10 cellular contexts compared by ENCODE assay signal in genomic region chr10:109899578-109900355, GRCh38. TPM values are rescaled to one million over a fixed set of nuclear protein-coding genes. Genes with fewer than 3 reads are reported as not detected.
DNase-seq lines count a peak whose midpoint lies in the region; ATAC-seq, FAIRE-seq and TF ChIP-seq lines count a peak whose summit lies in the region.
"Had no signal": no experiment of that assay in that cellular context is flagged by ENCODE, and none has a peak within 500 bp of the region (broad histone marks: within the 10 kb centered on the region; RNA-seq: fewer than 3 reads in every experiment).

No MANE protein-coding gene starts in this region.

- CTCF ChIA-PET in activated CD4-positive, alpha-beta memory T cell treated with anti-CD3 and anti-CD28 coated beads for 36 hours (lab: Charles Lee), result interaction anchor here (0.8 to 2.0 kb wide), 2 partner anchors 15 to 35 kb away, joined by 3 to 11 read pairs; no protein-coding TSS in a partner anchor
- CTCF ChIA-PET in activated CD4-positive, alpha-beta memory T cell treated with anti-CD3 and anti-CD28 coated beads, Interleukin-2, amount 10 ng/mL, durations not matched to agents 7 days and 5 days (lab: Charles Lee), result interaction anchor here (1.1 kb wide), 1 partner anchor 11 kb away, joined by 4 read pairs; no protein-coding TSS in a partner anchor
- CTCF ChIA-PET in H1 (lab: Charles Lee; ENCODE audit: partially characterized antibody), result interaction anchor here (1.0 to 1.6 kb wide), 4 partner anchors 10 to 78 kb away, joined by 3 to 5 read pairs (median 4); no protein-coding TSS in a partner anchor

- H4K20me1 ChIP-seq in H1 (replicated peaks in 1 of 2; ENCODE audit: control insufficient read depth in 1 of 2, insufficient read depth in 2 of 2, low read length in 2 of 2), result peaks cover 0 to 2% of the 10 kb centered on the region in 2 experiments

- H3K23ac ChIP-seq in H1 (ENCODE audit: insufficient read length), result no peak overlapping the region

- no peaks in the 10 kb centered on the region for H3K27me3 ChIP-seq in H1 (replicated peaks in 1 of 4; ENCODE audit: control insufficient read depth in 3 of 4, extremely low read depth in 1 of 4, insufficient read depth in 3 of 4, low read length in 3 of 4)
- H3K27me3 ChIP-seq in muscle layer of colon (ENCODE audit: control insufficient read depth in 1 of 2, insufficient read depth in 2 of 2, low read length in 2 of 2), result no peaks in the 10 kb centered on the region
- no peaks in the 10 kb centered on the region for H3K27me3 ChIP-seq in tibial nerve

- H3K9ac ChIP-seq in H1 (replicated peaks in 1 of 4; ENCODE audit: extremely low read depth in 1 of 4, low read depth in 3 of 4, low read length in 3 of 4) (no peak overlapping the region), muscle layer of colon (ENCODE audit: low read length) (no peak overlapping the region)

- H2BK15ac ChIP-seq in H1 (ENCODE audit: low read length), result no peak overlapping the region

- peaks cover 42% of the 10 kb centered on the region for H3K36me3 Mint-ChIP-seq in activated CD4-positive, alpha-beta memory T cell treated with anti-CD3 and anti-CD28 coated beads for 36 hours
- peaks cover 73% of the 10 kb centered on the region for H3K36me3 Mint-ChIP-seq in activated CD4-positive, alpha-beta memory T cell treated with anti-CD3 and anti-CD28 coated beads, Interleukin-2, amount 10 ng/mL, durations not matched to agents 7 days and 5 days (ENCODE audit: low read depth)

- H3K23me2 ChIP-seq in H1 (ENCODE audit: low read depth, low read length), result no peaks in the 10 kb centered on the region

- peaks cover 0 to 13% of the 10 kb centered on the region in 2 experiments; a peak in 2 of 4 replicates for H3K79me2 ChIP-seq in H1 (ENCODE audit: control insufficient read depth in 1 of 2, insufficient read depth in 2 of 2, low read length in 2 of 2)

- H3K9me3 Mint-ChIP-seq in activated CD4-positive, alpha-beta memory T cell treated with anti-CD3 and anti-CD28 coated beads for 36 hours, result no peaks in the 10 kb centered on the region
- no peaks in the 10 kb centered on the region for H3K9me3 Mint-ChIP-seq in activated CD4-positive, alpha-beta memory T cell treated with anti-CD3 and anti-CD28 coated beads, Interleukin-2, amount 10 ng/mL, durations not matched to agents 7 days and 5 days

- no peak overlapping the region for H3K4ac ChIP-seq in H1 (replicated peaks; ENCODE audit: insufficient read length, low read depth, low read length)

- H3K4me3 ChIP-seq in H1 (ENCODE audit: extremely low read depth in 1 of 4, insufficient read depth in 2 of 4, low read depth in 3 of 4, low read length in 4 of 4), result no peak overlapping the region
- H3K4me3 ChIP-seq in muscle layer of colon (ENCODE audit: low read depth in 1 of 2, low read length in 2 of 2), result no peak overlapping the region
- no peak overlapping the region for H3K4me3 ChIP-seq in tibial nerve

- no peaks in the 10 kb centered on the region for H3K79me1 ChIP-seq in H1 (ENCODE audit: low read depth, low read length)

- no peak overlapping the region for H3K18ac ChIP-seq in H1 (ENCODE audit: extremely low read depth, low read length)

- TF ChIP-seq CTCF in H1 (IDR thresholded peaks at IDR 0.05; ENCODE audit: control extremely low read depth in 1 of 3, insufficient read depth in 1 of 3, low read depth in 1 of 3, low read length in 3 of 3) (no peak), tibial nerve (IDR thresholded peaks at IDR 0.05) (no peak)

- H2AFZ ChIP-seq in H1 (ENCODE audit: low read length), result no peak overlapping the region

- H3K36me3 ChIP-seq in H1 (ENCODE audit: control insufficient read depth in 2 of 4, insufficient read depth in 4 of 4, low read length in 3 of 4), result peaks cover 0 to 3% (median 0%) of the 10 kb centered on the region in 4 experiments; a peak in 1 of 8 replicates
- H3K36me3 ChIP-seq in muscle layer of colon (ENCODE audit: insufficient read depth, low read length), result no peaks in the 10 kb centered on the region
- peaks cover 0 to 2% (median 0%) of the 10 kb centered on the region in 3 donors for H3K36me3 ChIP-seq in tibial nerve

- peak overlapping the region; percentile 25 for H3K27ac Mint-ChIP-seq in activated CD4-positive, alpha-beta memory T cell treated with anti-CD3 and anti-CD28 coated beads for 36 hours
- H3K27ac Mint-ChIP-seq in activated CD4-positive, alpha-beta memory T cell treated with anti-CD3 and anti-CD28 coated beads, Interleukin-2, amount 10 ng/mL, durations not matched to agents 7 days and 5 days, result no peak overlapping the region

- no peak for TF ChIP-seq RAD21 in H1 (IDR thresholded peaks at IDR 0.05 in 1 of 2, conservative IDR thresholded peaks at IDR 0.05 in 1 of 2; ENCODE audit: low read depth in 2 of 2, low read length in 2 of 2)

- TF ChIP-seq EP300 in H1 (IDR thresholded peaks at IDR 0.05; ENCODE audit: borderline replicate concordance in 1 of 2, low read depth in 2 of 2, low read length in 2 of 2) (no peak), tibial nerve (IDR thresholded peaks at IDR 0.05) (peak in 1 of 2 donors; percentile 80)

- no peak for FAIRE-seq in H1 (lab: Jason Lieb, UNC)
- FAIRE-seq: A204.1 had no signal

- no peak overlapping the region for H2BK20ac ChIP-seq in H1 (ENCODE audit: low read length)

- H3K56ac ChIP-seq in H1 (replicated peaks; ENCODE audit: insufficient read length, low read depth, low read length), result no peak overlapping the region

- intact Hi-C loops in activated CD4-positive, alpha-beta memory T cell treated with anti-CD3 and anti-CD28 coated beads for 36 hours (cut with micrococcal nuclease), result loop anchor here (2.0 kb wide), 1 partner anchor 15 kb away; no protein-coding TSS in a partner anchor

- no peak overlapping the region for H4K8ac ChIP-seq in H1 (ENCODE audit: extremely low read depth, insufficient read depth, low read length)

- H3K4me1 ChIP-seq in H1 (replicated peaks in 1 of 4; ENCODE audit: control insufficient read depth in 3 of 4, insufficient read depth in 4 of 4, low read length in 3 of 4) (peaks cover 0 to 4% (median 0%) of the 10 kb centered on the region in 4 experiments; a peak in 2 of 7 replicates), muscle layer of colon (ENCODE audit: insufficient read depth, low read length) (peaks cover 48% of the 10 kb centered on the region), tibial nerve (peaks cover 0 to 74% (median 41%) of the 10 kb centered on the region in 4 donors)

- no peak overlapping the region for H2AK5ac ChIP-seq in H1 (ENCODE audit: low read depth, low read length)

- POLR2A ChIA-PET in activated CD4-positive, alpha-beta memory T cell treated with anti-CD3 and anti-CD28 coated beads for 36 hours (lab: Charles Lee), result no interaction called here
- POLR2A ChIA-PET in activated CD4-positive, alpha-beta memory T cell treated with anti-CD3 and anti-CD28 coated beads, Interleukin-2, amount 10 ng/mL, durations not matched to agents 7 days and 5 days (lab: Charles Lee), result interaction anchor here (1.6 kb wide), 1 partner anchor 10 kb away, joined by 8 read pairs; no protein-coding TSS in a partner anchor
- POLR2A ChIA-PET in H1 (lab: Charles Lee; ENCODE audit: partially characterized antibody), result no interaction called here

- no peak for DNase-seq in activated CD4-positive, alpha-beta memory T cell treated with anti-CD3 and anti-CD28 coated beads for 36 hours
- DNase-seq in activated CD4-positive, alpha-beta memory T cell treated with anti-CD3 and anti-CD28 coated beads, Interleukin-2, amount 10 ng/mL, durations not matched to agents 7 days and 5 days, result no peak
- DNase-seq in H1 (ENCODE audit: low read depth in 1 of 2, low spot score in 2 of 2), result no peak
- peak; percentile 39 to 71 for DNase-seq in tibial nerve (ENCODE audit: low spot score in 2 of 2)
- no peak for DNase-seq in NCI-H1694 treated with DMSO at 0.1 percent for 48 hours (lab: John Stamatoyannopoulos, UW)

- no peak overlapping the region for H3K4me3 Mint-ChIP-seq in activated CD4-positive, alpha-beta memory T cell treated with anti-CD3 and anti-CD28 coated beads for 36 hours
- no peak overlapping the region for H3K4me3 Mint-ChIP-seq in activated CD4-positive, alpha-beta memory T cell treated with anti-CD3 and anti-CD28 coated beads, Interleukin-2, amount 10 ng/mL, durations not matched to agents 7 days and 5 days

- H3K4me2 ChIP-seq in H1 (ENCODE audit: insufficient read depth in 1 of 2, low read depth in 2 of 2, low read length in 2 of 2), result no peak overlapping the region

- no peak for ATAC-seq in HG02571 (IDR thresholded peaks at IDR 0.05; ENCODE audit: unreplicated experiment)
- ATAC-seq in GM19397 (IDR thresholded peaks at IDR 0.05; ENCODE audit: unreplicated experiment), result no peak
- ATAC-seq: esophagus mucosa had no signal

- no peak overlapping the region for H2BK5ac ChIP-seq in H1 (ENCODE audit: low read depth, low read length)

- H3K9me3 ChIP-seq in H1 (ENCODE audit: insufficient read depth in 2 of 2, low read depth in 1 of 2, low read length in 1 of 2), result no peaks in the 10 kb centered on the region
- H3K9me3 ChIP-seq in muscle layer of colon (ENCODE audit: low read length), result no peaks in the 10 kb centered on the region
- no peaks in the 10 kb centered on the region for H3K9me3 ChIP-seq in tibial nerve

- WGBS in H1 (ENCODE audit: extremely low coverage in 1 of 2, insufficient coverage in 1 of 2, insufficient read length in 1 of 2, insufficient replicate concordance in 2 of 2, low coverage in 1 of 2, low lambda C conversion rate in 2 of 2, missing lambda C conversion rate in 1 of 2), 2 experiments, result 88% methylated on average over 8 of the region's 8 CpGs; no CpG with 5 or more reads in 1 of the 2 experiments
- 44 to 49% methylated on average over 8 of the region's 8 CpGs for whole genome bisulfite sequencing in tibial nerve, 2 donors

- no peak overlapping the region for H4K91ac ChIP-seq in H1 (replicated peaks; ENCODE audit: insufficient read length, low read length)

- no peak overlapping the region for H3K14ac ChIP-seq in H1 (ENCODE audit: insufficient read length)

- no peak overlapping the region for H2BK120ac ChIP-seq in H1 (replicated peaks; ENCODE audit: low read depth, low read length)

- no peak overlapping the region for H2BK12ac ChIP-seq in H1 (ENCODE audit: low read depth, low read length)

- H4K5ac ChIP-seq in H1 (ENCODE audit: insufficient read length, low read depth, low read length), result no peak overlapping the region

- TF ChIP-seq POLR2A in H1 (IDR thresholded peaks at IDR 0.05; ENCODE audit: control extremely low read depth in 1 of 2, low read depth in 2 of 2, low read length in 2 of 2) (no peak), tibial nerve (IDR thresholded peaks at IDR 0.05) (no peak)

- H3K27me3 Mint-ChIP-seq in activated CD4-positive, alpha-beta memory T cell treated with anti-CD3 and anti-CD28 coated beads for 36 hours, result no peaks in the 10 kb centered on the region
- no peaks in the 10 kb centered on the region for H3K27me3 Mint-ChIP-seq in activated CD4-positive, alpha-beta memory T cell treated with anti-CD3 and anti-CD28 coated beads, Interleukin-2, amount 10 ng/mL, durations not matched to agents 7 days and 5 days

- no peak overlapping the region for H3K27ac ChIP-seq in H1 (ENCODE audit: low read depth, low read length)
- H3K27ac ChIP-seq in muscle layer of colon (ENCODE audit: low read depth, low read length), result peak overlapping the region; percentile 47
- peak overlapping the region; percentile 48 to 89 (median 71) for H3K27ac ChIP-seq in tibial nerve

- peaks cover 65% of the 10 kb centered on the region for H3K4me1 Mint-ChIP-seq in activated CD4-positive, alpha-beta memory T cell treated with anti-CD3 and anti-CD28 coated beads for 36 hours (ENCODE audit: low read depth)
- peaks cover 46% of the 10 kb centered on the region for H3K4me1 Mint-ChIP-seq in activated CD4-positive, alpha-beta memory T cell treated with anti-CD3 and anti-CD28 coated beads, Interleukin-2, amount 10 ng/mL, durations not matched to agents 7 days and 5 days

RNA-seq across cellular contexts. Expression of gene XPNPEP1, which starts 23.5 kb away (rescaled TPM):
- 10 to 100 TPM; 66.4 to 66.6 TPM for total RNA-seq in activated CD4-positive, alpha-beta memory T cell treated with anti-CD3 and anti-CD28 coated beads for 36 hours
- total RNA-seq in activated CD4-positive, alpha-beta memory T cell treated with anti-CD3 and anti-CD28 coated beads, Interleukin-2, amount 10 ng/mL, durations not matched to agents 7 days and 5 days, result 10 to 100 TPM; 78.7 to 90.3 TPM
- total RNA-seq in H1 (2021; fragmentation: NEBNext Ultra II Directional; extraction: Animal tissue kit (Norgen Biotek cat#: 25700)), result 49.7 and 61.1 TPM in 2 replicates
- polyA plus RNA-seq in H1 (2011; rRNA removed), result 201 TPM in 2 replicates
- polyA plus RNA-seq in H1 (2011; cell fraction: cytosol; rRNA removed), result 147 TPM
- polyA plus RNA-seq in H1 (2011; cell fraction: nucleus; rRNA removed), result 319 TPM
- 47.4 to 54.6 TPM (median 51.3 TPM) in 4 replicates for polyA plus RNA-seq in H1 (2012, experiment 1 of 2)
- 26.3 TPM for polyA plus RNA-seq in H1 (2012, experiment 2 of 2)
- 35.6 TPM for polyA plus RNA-seq in H1 (2013, experiment 1 of 2)
- 34.4 TPM for polyA plus RNA-seq in H1 (2013, experiment 2 of 2)
- polyA minus RNA-seq in H1 (2011; rRNA and poly(A)+ RNA removed), result 329 and 459 TPM in 2 replicates
- 84.0 TPM for polyA minus RNA-seq in H1 (2011; cell fraction: cytosol; rRNA and poly(A)+ RNA removed)
- 113 TPM for polyA minus RNA-seq in H1 (2011; cell fraction: nucleus; rRNA and poly(A)+ RNA removed)
- total RNA-seq in tibial nerve, result 10 to 100 TPM; 41.0 to 99.3 (median 62.4) TPM

Comparison
In these comparisons a context has a peak if more than half of its experiments do, and no peak if none do; other contexts are left out.
1. DNase-seq: peak in tibial nerve (2 of 2); none in activated CD4-positive, alpha-beta memory T cell treated with anti-CD3 and anti-CD28 coated beads for 36 hours (single experiment), activated CD4-positive, alpha-beta memory T cell treated with anti-CD3 and anti-CD28 coated beads, Interleukin-2, amount 10 ng/mL, durations not matched to agents 7 days and 5 days (single experiment), H1 (0 of 2) and NCI-H1694 treated with DMSO at 0.1 percent for 48 hours (single experiment).